Comparison of ENCODE assay signal across 1 cellular context in the genomic region with DNA sequence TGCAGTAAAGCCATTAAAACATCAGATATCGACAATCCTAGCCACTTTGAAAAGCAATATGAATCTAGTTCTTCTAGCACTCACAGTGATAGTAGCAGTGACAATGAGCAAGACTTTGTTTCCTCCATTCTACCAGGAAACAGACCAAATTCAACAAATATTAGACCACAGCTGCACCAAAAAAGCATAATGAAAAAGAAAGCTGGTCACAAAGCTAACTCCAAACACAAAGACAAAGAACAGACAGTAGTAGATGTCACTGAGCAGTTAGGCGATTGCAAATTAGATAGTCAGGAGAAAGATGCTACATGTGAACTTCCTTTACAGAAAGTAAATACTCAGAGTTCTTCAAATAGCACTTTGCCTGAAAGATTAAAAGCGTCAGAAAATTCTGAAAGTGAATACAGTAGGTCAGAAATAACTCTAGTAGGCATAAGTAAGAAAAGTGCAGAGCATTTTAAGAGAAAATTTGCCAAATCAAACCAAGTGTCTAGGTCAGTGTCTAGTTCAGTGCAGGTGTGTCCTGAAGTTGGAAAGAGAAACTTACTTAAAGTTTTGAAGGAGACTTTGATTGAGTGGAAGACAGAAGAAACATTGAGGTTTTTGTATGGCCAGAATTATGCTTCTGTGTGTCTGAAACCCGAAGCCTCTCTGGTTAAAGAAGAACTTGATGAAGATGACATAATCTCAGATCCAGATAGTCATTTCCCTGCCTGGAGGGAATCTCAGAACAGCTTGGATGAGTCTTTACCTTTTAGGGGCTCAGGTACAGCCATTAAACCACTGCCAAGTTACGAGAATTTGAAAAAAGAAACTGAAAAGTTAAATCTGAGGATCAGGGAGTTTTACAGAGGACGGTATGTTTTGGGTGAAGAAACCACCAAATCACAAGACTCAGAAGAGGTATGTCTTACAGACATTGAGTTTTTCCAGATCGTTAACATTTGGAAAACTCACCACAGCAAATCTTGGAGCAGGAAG.
TF ChIP-seq lines count a peak whose summit lies in the region.

No MANE protein-coding gene starts in this region.

TF ChIP-seq in endothelial cell of umbilical vein, 7 proteins besides CTCF, POLR2A, EP300 and RAD21:
- no peak for TF ChIP-seq GATA2 (IDR thresholded peaks at IDR 0.05; ENCODE audit: insufficient read depth, insufficient read length, low read depth, low read length)
- no peak for TF ChIP-seq JUN (IDR thresholded peaks at IDR 0.05; ENCODE audit: borderline replicate concordance, insufficient read depth, insufficient read length, low read depth)
- TF ChIP-seq, protein P1, sequence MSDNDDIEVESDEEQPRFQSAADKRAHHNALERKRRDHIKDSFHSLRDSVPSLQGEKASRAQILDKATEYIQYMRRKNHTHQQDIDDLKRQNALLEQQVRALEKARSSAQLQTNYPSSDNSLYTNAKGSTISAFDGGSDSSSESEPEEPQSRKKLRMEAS (IDR thresholded peaks at IDR 0.05; ENCODE audit: insufficient read depth, insufficient read length) = no peak
- no peak for TF ChIP-seq POLR2AphosphoS5 (IDR thresholded peaks at IDR 0.05; ENCODE audit: insufficient read depth, low read depth, low read length)
- TF ChIP-seq MYC (IDR thresholded peaks at IDR 0.05; ENCODE audit: low read depth, low read length) = no peak
- no peak for TF ChIP-seq FOS (IDR thresholded peaks at IDR 0.05; ENCODE audit: borderline replicate concordance, insufficient read depth, low read length)
- TF ChIP-seq EZH2 (IDR thresholded peaks at IDR 0.05; ENCODE audit: borderline replicate concordance, low read depth, low read length, severe bottlenecking) = no peak
